In genomic region chr1:183235503-183235902, GRCh38 we compare ENCODE assay signal across 11 cellular contexts. TPM values are rescaled to one million over a fixed set of nuclear protein-coding genes. Genes with fewer than 3 reads are reported as not detected.
DNase-seq lines count a peak whose midpoint lies in the region; ATAC-seq, FAIRE-seq and TF ChIP-seq lines count a peak whose summit lies in the region.
"Had no signal": no experiment of that assay in that cellular context is flagged by ENCODE, and none has a peak within 500 bp of the region (broad histone marks: within the 10 kb centered on the region; RNA-seq: fewer than 3 reads in every experiment).

No MANE protein-coding gene starts in this region.

- H3K27ac ChIP-seq in ascending aorta (peak overlapping the region; percentile 77), keratinocyte (ENCODE audit: control insufficient read depth, insufficient read depth, low read length) (peak overlapping the region; percentile 90), temporal lobe (ENCODE audit: low read depth, low read length) (peak overlapping the region; percentile 53)

- dilution Hi-C loops in keratinocyte (cut with MboI; ENCODE audit: extremely low pct_ligation_motif_present, low sequenced_read_pairs), result no loop called here

- DNase-seq in HEK293T (ENCODE audit: extremely low spot score), result peak; percentile 90
- no peak for DNase-seq in ascending aorta (ENCODE audit: low spot score in 2 of 2)
- no peak for DNase-seq in keratinocyte (ENCODE audit: low read depth, low spot score)
- DNase-seq in NOMO-1 treated with DMSO at 0.1 percent for 48 hours (lab: John Stamatoyannopoulos, UW; ENCODE audit: unreplicated experiment), result no peak
- no peak for DNase-seq in NCI-H1694 (lab: John Stamatoyannopoulos, UW)
- DNase-seq in stimulated activated CD4-positive, alpha-beta T cell treated with anti-CD3 and anti-CD28 coated beads, Interleukin-2, amount 100 ng/mL, for 48 hours, result no peak
- DNase-seq: activated naive CD4-positive, alpha-beta T cell treated with anti-CD3 and anti-CD28 coated beads, Interleukin-2, amount 10 ng/mL, durations not matched to agents 7 days and 5 days; stimulated activated naive CD4-positive, alpha-beta T cell treated with Interleukin-2 at 50 U/mL for 16 hours; T-helper 9 cell had no signal

- H3K4me3 ChIP-seq in ascending aorta, result peak overlapping the region; percentile 60 to 62
- H3K4me3 ChIP-seq in keratinocyte (ENCODE audit: control insufficient read depth in 2 of 3, extremely low read depth in 1 of 3, insufficient read depth in 2 of 3, low read depth in 1 of 3, low read length in 3 of 3), result no peak overlapping the region

- no peaks in the 10 kb centered on the region for H3K9me1 ChIP-seq in keratinocyte (ENCODE audit: control insufficient read depth, extremely low read depth, insufficient read depth, low read length)

- ATAC-seq in GM21619 (IDR thresholded peaks at IDR 0.05; ENCODE audit: unreplicated experiment), result no peak

- no peaks in the 10 kb centered on the region for H3K79me2 ChIP-seq in keratinocyte (ENCODE audit: control insufficient read depth, insufficient read depth, low read length)

- H2AFZ ChIP-seq in keratinocyte (ENCODE audit: control insufficient read depth, low read length), result no peak overlapping the region

- no peak overlapping the region for H3K4me2 ChIP-seq in keratinocyte (ENCODE audit: control insufficient read depth, extremely low read depth, insufficient read depth, low read depth, low read length)

- TF ChIP-seq CTCF in ascending aorta (IDR thresholded peaks at IDR 0.05), result no peak
- TF ChIP-seq CTCF in keratinocyte (optimal IDR thresholded peaks at IDR 0.05 in 1 of 3, IDR thresholded peaks at IDR 0.05 in 1 of 3, conservative IDR thresholded peaks at IDR 0.05 in 1 of 3; ENCODE audit: extremely low read depth in 1 of 3, insufficient read depth in 2 of 3, low read length in 3 of 3), result no peak

- CTCF ChIA-PET in HEK293T (lab: Yijun Ruan, JAX), result interaction anchor here (0.5 to 1.7 kb wide), 17 partner anchors 11 to 325 kb away, joined by 3 to 25 read pairs (median 4); no protein-coding TSS in a partner anchor

- peaks cover 0 to 11% of the 10 kb centered on the region in 2 donors for H3K4me1 ChIP-seq in ascending aorta
- peaks cover 52% of the 10 kb centered on the region for H3K4me1 ChIP-seq in keratinocyte (ENCODE audit: control insufficient read depth, extremely low read depth, insufficient read depth, low read length)

- peaks cover 9% of the 10 kb centered on the region for H4K20me1 ChIP-seq in keratinocyte (ENCODE audit: control insufficient read depth, extremely low read depth, insufficient read depth, low read length)

- H3K9me3 ChIP-seq in ascending aorta (no peaks in the 10 kb centered on the region), keratinocyte (ENCODE audit: control insufficient read depth, low read depth, low read length) (no peaks in the 10 kb centered on the region)

- no peaks in the 10 kb centered on the region for H3K36me3 ChIP-seq in ascending aorta
- peaks cover 43 to 78% of the 10 kb centered on the region in 2 experiments for H3K36me3 ChIP-seq in keratinocyte (ENCODE audit: control insufficient read depth in 2 of 2, extremely low read depth in 1 of 2, insufficient read depth in 2 of 2, low read length in 2 of 2)

- POLR2A ChIA-PET in HEK293T (lab: Yijun Ruan, JAX), result interaction anchor here (0.7 to 1.7 kb wide), 23 partner anchors 11 to 273 kb away, joined by 3 to 14 read pairs (median 4); no protein-coding TSS in a partner anchor

- FAIRE-seq in keratinocyte (lab: Jason Lieb, UNC), result no peak

- peak overlapping the region; percentile 35 for H3K9ac ChIP-seq in keratinocyte (ENCODE audit: control insufficient read depth, extremely low read depth, insufficient read depth, low read length)

- H3K27me3 ChIP-seq in ascending aorta (no peaks in the 10 kb centered on the region), keratinocyte (ENCODE audit: control insufficient read depth, extremely low read depth, insufficient read depth, low read length) (no peaks in the 10 kb centered on the region)

- intact Hi-C loops in ascending aorta (cut with DNase I), result loop anchor here (2.0 to 5.0 kb wide), 4 partner anchors 55 to 273 kb away; partner anchors contain the start of gene LAMC1

TF ChIP-seq in HEK293T, 16 proteins besides CTCF, POLR2A, EP300 and RAD21:
- no peak for TF ChIP-seq FOXM1 (IDR thresholded peaks at IDR 0.05; ENCODE audit: borderline replicate concordance)
- no peak for TF ChIP-seq SUZ12 (IDR thresholded peaks at IDR 0.05)
- TF ChIP-seq ZNF384 (IDR thresholded peaks at IDR 0.05), result no peak
- TF ChIP-seq LEF1 (IDR thresholded peaks at IDR 0.05; ENCODE audit: borderline replicate concordance), result no peak
- TF ChIP-seq BHLHE40 (IDR thresholded peaks at IDR 0.05; ENCODE audit: borderline replicate concordance), result no peak
- no peak for TF ChIP-seq FOXA1 (IDR thresholded peaks at IDR 0.05)
- TF ChIP-seq TARDBP (IDR thresholded peaks at IDR 0.05), result no peak
- TF ChIP-seq CTBP1 (IDR thresholded peaks at IDR 0.05; ENCODE audit: borderline replicate concordance), result peak; percentile 45; the same call in 1 of the 2 replicates
- TF ChIP-seq FOXK2 (IDR thresholded peaks at IDR 0.05), result no peak
- peak; percentile 50; the same call in 1 of the 2 replicates for TF ChIP-seq HDGF (IDR thresholded peaks at IDR 0.05; ENCODE audit: borderline replicate concordance)
- no peak for TF ChIP-seq SP1 (IDR thresholded peaks at IDR 0.05)
- TF ChIP-seq PKNOX1 (IDR thresholded peaks at IDR 0.05), result no peak
- peak; percentile 83 for TF ChIP-seq L3MBTL2 (conservative IDR thresholded peaks at IDR 0.05)
- TF ChIP-seq NFRKB (IDR thresholded peaks at IDR 0.05), result peak; percentile 11; the same call in 1 of the 2 replicates
- TF ChIP-seq ELF4 (IDR thresholded peaks at IDR 0.05), result peak; percentile 68
- no peak for TF ChIP-seq ARNT (IDR thresholded peaks at IDR 0.05)

RNA-seq across cellular contexts. Expression of gene LAMC2, which starts 49.4 kb away (rescaled TPM):
- total RNA-seq in ascending aorta (1.1 TPM), temporal lobe (0.74 TPM)
- 1,627 to 2,571 TPM (median 2,208 TPM) in 3 replicates for polyA plus RNA-seq in keratinocyte
- polyA plus RNA-seq in keratinocyte (2011; ENCODE audit: low read depth), result 350 TPM
- polyA plus RNA-seq in keratinocyte (2011; cell fraction: cytosol; rRNA removed), result 688 and 783 TPM in 2 replicates
- polyA plus RNA-seq in keratinocyte (2011; cell fraction: nucleus; rRNA removed), result 3,724 and 4,110 TPM in 2 replicates
- 312 and 2,583 TPM in 2 replicates for polyA plus RNA-seq in keratinocyte (2012; ENCODE audit: low replicate concordance)
- 2,532 to 3,187 TPM (median 2,714 TPM) in 3 replicates for polyA minus RNA-seq in keratinocyte
- polyA minus RNA-seq in keratinocyte (2011; cell fraction: cytosol; rRNA and poly(A)+ RNA removed), result 1,597 TPM
- polyA minus RNA-seq in keratinocyte (2011; cell fraction: nucleus; rRNA and poly(A)+ RNA removed), result 4,972 and 7,290 TPM in 2 replicates

Comparison
In these comparisons a context has a peak if more than half of its experiments do, and no peak if none do; other contexts are left out.
1. H3K4me3 ChIP-seq: peak in ascending aorta (2 of 2); none in keratinocyte (0 of 3).
2. Peak in every context shown above with its lines, with median percentiles within 50 percentile points of each other: H3K27ac ChIP-seq.